ENCODE assay signal across 22 cellular contexts in the genomic region with DNA sequence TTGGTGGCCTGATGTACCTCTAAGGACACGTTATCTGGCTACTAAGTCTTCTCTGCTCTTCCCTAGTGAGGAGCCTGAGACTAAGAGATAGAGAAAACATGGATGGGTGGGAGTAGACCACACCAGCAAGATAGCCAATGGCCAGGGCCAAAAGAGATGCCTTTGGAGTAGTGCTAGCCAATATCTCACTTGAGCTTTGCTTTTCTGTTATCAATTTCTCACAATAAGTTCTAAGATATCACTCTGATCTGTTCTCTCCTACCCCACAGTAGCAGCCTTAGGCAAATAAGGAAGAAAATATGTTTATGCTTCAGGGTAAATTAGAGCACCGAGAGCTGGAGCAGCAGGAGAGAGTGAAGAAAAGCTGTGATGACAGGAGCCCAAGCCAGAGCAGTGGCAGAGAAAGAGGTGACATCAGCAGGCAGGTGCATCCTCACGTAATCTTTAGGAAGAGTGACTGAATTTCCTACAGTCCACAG.
"Had no signal": no experiment of that assay in that cellular context is flagged by ENCODE, and none has a peak within 500 bp of the region (broad histone marks: within the 10 kb centered on the region; RNA-seq: fewer than 3 reads in every experiment).

No MANE protein-coding gene starts in this region.

- ATAC-seq: activated T-helper 17 cell treated with anti-CD3 and anti-CD28 coated beads, Interleukin-2, amount 50 U/mL, for 72 hours; body of pancreas; left cardiac atrium; naive thymus-derived CD8-positive, alpha-beta T cell; psoas muscle; right cardiac atrium had no signal

- H3K27me3 Mint-ChIP-seq: activated CD4-positive, alpha-beta memory T cell treated with anti-CD3 and anti-CD28 coated beads for 36 hours; activated naive CD8-positive, alpha-beta T cell treated with anti-CD3 and anti-CD28 coated beads, Interleukin-2, amount 10 ng/mL, durations not matched to agents 7 days and 5 days had no signal

- H3K36me3 ChIP-seq: ovary, tibial nerve, vagina had no signal

- H3K27me3 ChIP-seq: body of pancreas, dorsolateral prefrontal cortex, ovary, tibial nerve, vagina had no signal

- DNase-seq: activated B cell treated with CpG ODN at 0.5 μM for 24 hours; activated CD4-positive, alpha-beta memory T cell treated with anti-CD3 and anti-CD28 coated beads for 36 hours; activated CD4-positive, alpha-beta T cell treated with anti-CD3 and anti-CD28 coated beads for 4 hours; activated naive CD4-positive, alpha-beta T cell treated with Interleukin-2 at 50 U/mL for 16 hours; activated naive CD8-positive, alpha-beta T cell treated with anti-CD3 and anti-CD28 coated beads, Interleukin-2, amount 10 ng/mL, durations not matched to agents 7 days and 5 days; activated T-cell treated with anti-CD3 and anti-CD28 coated beads for 4 hours; amygdala; body of pancreas; dorsolateral prefrontal cortex; foreskin melanocyte; glutamatergic neuron; hippocampal formation; left cardiac atrium; mesendoderm; naive thymus-derived CD8-positive, alpha-beta T cell; ovary; psoas muscle; right cardiac atrium had no signal

- H3K9me3 Mint-ChIP-seq: activated B cell treated with CpG ODN at 0.5 μM for 24 hours; activated CD4-positive, alpha-beta memory T cell treated with anti-CD3 and anti-CD28 coated beads for 36 hours; activated naive CD8-positive, alpha-beta T cell treated with anti-CD3 and anti-CD28 coated beads, Interleukin-2, amount 10 ng/mL, durations not matched to agents 7 days and 5 days; activated T-helper 17 cell treated with anti-CD3 and anti-CD28 coated beads, Interleukin-2, amount 50 U/mL, for 72 hours; naive thymus-derived CD8-positive, alpha-beta T cell; stimulated activated naive CD8-positive, alpha-beta T cell treated with anti-CD3 and anti-CD28 coated beads, Interleukin-15, Interleukin-2, amounts not matched to agents 100 ng/mL and 50 ng/mL, for 24 hours had no signal

- H3K27ac ChIP-seq: body of pancreas, ovary, psoas muscle, tibial nerve, vagina had no signal

- H3K4me3 ChIP-seq: body of pancreas, dorsolateral prefrontal cortex, ovary, psoas muscle, tibial nerve, vagina had no signal

- H3K4me1 Mint-ChIP-seq: activated B cell treated with CpG ODN at 0.5 μM for 24 hours; activated naive CD8-positive, alpha-beta T cell treated with anti-CD3 and anti-CD28 coated beads, Interleukin-2, amount 10 ng/mL, durations not matched to agents 7 days and 5 days; activated T-helper 17 cell treated with anti-CD3 and anti-CD28 coated beads, Interleukin-2, amount 50 U/mL, for 72 hours; naive thymus-derived CD8-positive, alpha-beta T cell had no signal

- H3K9me3 ChIP-seq: body of pancreas, ovary, psoas muscle, tibial nerve, vagina had no signal

- H3K4me1 ChIP-seq: body of pancreas, psoas muscle, vagina had no signal

- H3K36me3 Mint-ChIP-seq: activated CD4-positive, alpha-beta memory T cell treated with anti-CD3 and anti-CD28 coated beads for 36 hours; activated naive CD8-positive, alpha-beta T cell treated with anti-CD3 and anti-CD28 coated beads, Interleukin-2, amount 10 ng/mL, durations not matched to agents 7 days and 5 days; naive thymus-derived CD8-positive, alpha-beta T cell had no signal

- H3K4me3 Mint-ChIP-seq: activated B cell treated with CpG ODN at 0.5 μM for 24 hours; activated CD4-positive, alpha-beta memory T cell treated with anti-CD3 and anti-CD28 coated beads for 36 hours; activated naive CD8-positive, alpha-beta T cell treated with anti-CD3 and anti-CD28 coated beads, Interleukin-2, amount 10 ng/mL, durations not matched to agents 7 days and 5 days; activated T-helper 17 cell treated with anti-CD3 and anti-CD28 coated beads, Interleukin-2, amount 50 U/mL, for 72 hours; naive thymus-derived CD8-positive, alpha-beta T cell; stimulated activated naive CD8-positive, alpha-beta T cell treated with anti-CD3 and anti-CD28 coated beads, Interleukin-15, Interleukin-2, amounts not matched to agents 100 ng/mL and 50 ng/mL, for 24 hours had no signal

- H3K27ac Mint-ChIP-seq: activated B cell treated with CpG ODN at 0.5 μM for 24 hours; activated CD4-positive, alpha-beta memory T cell treated with anti-CD3 and anti-CD28 coated beads for 36 hours; activated naive CD8-positive, alpha-beta T cell treated with anti-CD3 and anti-CD28 coated beads, Interleukin-2, amount 10 ng/mL, durations not matched to agents 7 days and 5 days; activated T-helper 17 cell treated with anti-CD3 and anti-CD28 coated beads, Interleukin-2, amount 50 U/mL, for 72 hours; naive thymus-derived CD8-positive, alpha-beta T cell; stimulated activated naive CD8-positive, alpha-beta T cell treated with anti-CD3 and anti-CD28 coated beads, Interleukin-15, Interleukin-2, amounts not matched to agents 100 ng/mL and 50 ng/mL, for 24 hours had no signal
